9 cellular contexts compared by ENCODE assay signal in genomic region chr1:6601049-6601864, GRCh38. TPM values are rescaled to one million over a fixed set of nuclear protein-coding genes. Genes with fewer than 3 reads are reported as not detected.
DNase-seq lines count a peak whose midpoint lies in the region; ATAC-seq and FAIRE-seq lines count a peak whose summit lies in the region.
"Had no signal": no experiment of that assay in that cellular context is flagged by ENCODE, and none has a peak within 500 bp of the region (broad histone marks: within the 10 kb centered on the region; RNA-seq: fewer than 3 reads in every experiment).

No MANE protein-coding gene starts in this region.

- H3K27ac ChIP-seq in BLaER1 treated with 17β-estradiol and CSF1 and Interleukin-3, amounts not matched to agents 10 nM and 100 nM, result peak overlapping the region; percentile 44 to 91 (median 85); a peak in 21 of 22 replicates

- peaks cover 22 to 33% (median 31%) of the 10 kb centered on the region in 11 experiments for H3K36me3 ChIP-seq in BLaER1 treated with 17β-estradiol and CSF1 and Interleukin-3, amounts not matched to agents 10 nM and 100 nM
- peaks cover 32% of the 10 kb centered on the region for H3K36me3 ChIP-seq in MG63

- peak overlapping the region; percentile 77 to 90 (median 87) for H3K9ac ChIP-seq in BLaER1 treated with 17β-estradiol and CSF1 and Interleukin-3, amounts not matched to agents 10 nM and 100 nM

- no peaks in the 10 kb centered on the region for H3K9me3 ChIP-seq in BLaER1 treated with 17β-estradiol and CSF1 and Interleukin-3, amounts not matched to agents 10 nM and 100 nM (replicated peaks in 1 of 11)
- no peaks in the 10 kb centered on the region for H3K9me3 ChIP-seq in MG63

- no peaks in the 10 kb centered on the region; a peak in 1 of 22 replicates for H3K27me3 ChIP-seq in BLaER1 treated with 17β-estradiol and CSF1 and Interleukin-3, amounts not matched to agents 10 nM and 100 nM
- no peaks in the 10 kb centered on the region for H3K27me3 ChIP-seq in MG63

- H3K4me3 ChIP-seq in BLaER1 treated with 17β-estradiol and CSF1 and Interleukin-3, amounts not matched to agents 10 nM and 100 nM, result peak overlapping the region; percentile 70 to 89 (median 79)
- H3K4me3 ChIP-seq in MG63, result peak overlapping the region; percentile 76

- peak; percentile 31 for ATAC-seq in GM21390 (IDR thresholded peaks at IDR 0.05; ENCODE audit: unreplicated experiment)
- peak; percentile 80 for ATAC-seq in activated CD4-positive, CD25-positive, alpha-beta regulatory T cell treated with anti-CD3 and anti-CD28 coated beads, Interleukin-2, amount 50 U/mL, for 24 hours

- DNase-seq in MG63, result peak; percentile 89
- DNase-seq in central memory CD4-positive, alpha-beta T cell, result peak; percentile 69
- peak; percentile 84 for DNase-seq in islet precursor cell
- DNase-seq in stimulated activated CD4-positive, alpha-beta T cell treated with anti-CD3 and anti-CD28 coated beads, Interleukin-12 subunit alpha, Interleukin-12 subunit beta, amount 100 ng/mL, for 4 hours, result peak; percentile 74
- DNase-seq in HTR-8/SVneo (ENCODE audit: insufficient read length, low spot score), result no peak

- no peak for FAIRE-seq in HTR-8/SVneo (lab: Jason Lieb, UNC)

- H4K20me1 ChIP-seq in BLaER1 treated with 17β-estradiol and CSF1 and Interleukin-3, amounts not matched to agents 10 nM and 100 nM, result peaks cover 43 to 62% (median 58%) of the 10 kb centered on the region in 11 experiments; a peak in 21 of 22 replicates

- H3K4me1 ChIP-seq in BLaER1 treated with 17β-estradiol and CSF1 and Interleukin-3, amounts not matched to agents 10 nM and 100 nM, result peaks cover 42 to 78% (median 65%) of the 10 kb centered on the region in 10 experiments

- peak overlapping the region; percentile 91 to 100 (median 99) for H3K4me2 ChIP-seq in BLaER1 treated with 17β-estradiol and CSF1 and Interleukin-3, amounts not matched to agents 10 nM and 100 nM

RNA-seq across cellular contexts. Expression of gene KLHL21, which starts 1.4 kb away (rescaled TPM):
- 27.8 and 32.0 TPM in 2 replicates for total RNA-seq in MG63 (2014; rRNA removed; shearing (Covaris generic); ENCODE audit: low replicate concordance)

RNA-seq across cellular contexts. Expression of gene PHF13, which starts 12.3 kb away (rescaled TPM):
- total RNA-seq in MG63 (2014; rRNA removed; shearing (Covaris generic); ENCODE audit: low replicate concordance), result 15.1 and 20.0 TPM in 2 replicates

RNA-seq across cellular contexts. Expression of gene ZBTB48, which starts 21.5 kb away (rescaled TPM):
- total RNA-seq in MG63 (2014; rRNA removed; shearing (Covaris generic); ENCODE audit: low replicate concordance), result 20.6 and 32.5 TPM in 2 replicates

RNA-seq across cellular contexts. Expression of gene THAP3, which starts 23.4 kb away (rescaled TPM):
- 26.6 and 29.0 TPM in 2 replicates for total RNA-seq in MG63 (2014; rRNA removed; shearing (Covaris generic); ENCODE audit: low replicate concordance)

RNA-seq across cellular contexts. Expression of gene TAS1R1, which starts 46.1 kb away (rescaled TPM):
- not detected in 2 replicates for total RNA-seq in MG63 (2014; rRNA removed; shearing (Covaris generic); ENCODE audit: low replicate concordance)
- total RNA-seq: T-helper 1 cell treated with Interleukin-12 subunit alpha and Interleukin-12 subunit beta and Interleukin-4 antibody, amounts not matched to agents 30 ng/mL and 1 ng/mL, for 36 hours had no signal
